30 cellular contexts compared by ENCODE assay signal in the genomic region with DNA sequence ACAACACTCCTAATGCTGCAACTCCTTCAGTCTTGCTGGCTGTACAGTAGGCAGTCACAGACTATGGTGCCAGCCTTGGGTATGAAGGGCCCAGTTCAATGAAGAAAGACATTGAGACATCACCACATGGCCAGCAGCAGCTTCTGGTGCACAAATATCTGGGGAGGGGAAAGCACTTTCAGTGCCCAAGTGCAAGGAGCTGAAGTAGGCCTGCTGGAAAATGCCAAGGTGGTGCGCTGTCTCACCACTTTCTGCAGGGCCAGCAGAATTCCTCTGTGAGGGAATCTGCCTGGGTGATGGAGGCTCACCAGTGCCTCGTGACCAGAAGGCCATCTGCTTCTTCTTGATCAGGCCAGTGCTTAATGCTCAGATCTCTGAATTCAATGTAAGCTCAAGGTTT. TPM values are rescaled to one million over a fixed set of nuclear protein-coding genes. Genes with fewer than 3 reads are reported as not detected.
DNase-seq lines count a peak whose midpoint lies in the region; ATAC-seq, FAIRE-seq and TF ChIP-seq lines count a peak whose summit lies in the region.
"Had no signal": no experiment of that assay in that cellular context is flagged by ENCODE, and none has a peak within 500 bp of the region (broad histone marks: within the 10 kb centered on the region; RNA-seq: fewer than 3 reads in every experiment).

No MANE protein-coding gene starts in this region.

- 100% methylated on average over 1 of the region's 2 CpGs for WGBS in esophagus muscularis mucosa
- WGBS in trophoblast cell (ENCODE audit: extremely low coverage, insufficient coverage, insufficient read length): no CpG with 5 or more reads among the region's 2 CpGs

- H2BK12ac ChIP-seq in trophoblast cell (ENCODE audit: low read length): no peak overlapping the region

- H3K27ac ChIP-seq in Panc1 (ENCODE audit: low read length): no peak overlapping the region
- no peak overlapping the region for H3K27ac ChIP-seq in esophagus muscularis mucosa (replicated peaks in 1 of 4)
- H3K27ac ChIP-seq in trophoblast cell (ENCODE audit: low read depth, low read length): no peak overlapping the region
- H3K27ac ChIP-seq: KMS-11 had no signal

- H4K91ac ChIP-seq in trophoblast cell (ENCODE audit: low read depth, low read length): no peak overlapping the region

- no peak overlapping the region for H2BK120ac ChIP-seq in trophoblast cell (ENCODE audit: insufficient read depth, low read length, poor library complexity)

- no peak for TF ChIP-seq CTCF in Panc1 (IDR thresholded peaks at IDR 0.05)
- no peak for TF ChIP-seq CTCF in esophagus muscularis mucosa (IDR thresholded peaks at IDR 0.05)

- no peaks in the 10 kb centered on the region for H3K79me1 ChIP-seq in trophoblast cell (ENCODE audit: low read length)

- no TSS peak for BruUV-seq in Panc1 (replicated peaks; lab: Mats Ljungman, UMichigan)

- H3K4ac ChIP-seq in trophoblast cell (ENCODE audit: low read depth, low read length): no peak overlapping the region

- FAIRE-seq in HTR-8/SVneo (lab: Jason Lieb, UNC): no peak
- FAIRE-seq: astrocyte, frontal cortex, urothelium cell line had no signal

- H4K12ac ChIP-seq in trophoblast cell (ENCODE audit: low read depth, low read length): no peak overlapping the region

- in situ Hi-C loops in Panc1 (cut with HindIII; ENCODE audit: low pct_unique_long_range_greater_than_20kb, low sequenced_read_pairs): no loop called here

- no peaks in the 10 kb centered on the region for H3K36me3 ChIP-seq in Panc1 (ENCODE audit: control insufficient read depth, insufficient read depth, low read length)
- no peaks in the 10 kb centered on the region for H3K36me3 ChIP-seq in esophagus muscularis mucosa
- no peaks in the 10 kb centered on the region for H3K36me3 ChIP-seq in trophoblast cell (ENCODE audit: control insufficient read depth in 1 of 2, insufficient read depth in 2 of 2, low read length in 2 of 2)

- no peak overlapping the region for H2BK5ac ChIP-seq in trophoblast cell (ENCODE audit: low read depth, low read length, poor library complexity)

- no peak for TF ChIP-seq POLR2A in esophagus muscularis mucosa (IDR thresholded peaks at IDR 0.05; ENCODE audit: low read depth)

- H3K4me1 ChIP-seq in Panc1 (ENCODE audit: control insufficient read depth, insufficient read depth, low read length) (peaks cover 4% of the 10 kb centered on the region; the same call in 1 of the 2 replicates), esophagus muscularis mucosa (peaks cover 8 to 18% (median 16%) of the 10 kb centered on the region in 4 donors), trophoblast cell (ENCODE audit: control insufficient read depth in 1 of 2, insufficient read depth in 2 of 2, low read length in 2 of 2) (peaks cover 3 to 10% of the 10 kb centered on the region in 2 experiments)

- H3K14ac ChIP-seq in trophoblast cell (ENCODE audit: low read length): no peak overlapping the region

- H4K8ac ChIP-seq in trophoblast cell (ENCODE audit: low read depth, low read length): no peak overlapping the region

- H3K4me2 ChIP-seq in trophoblast cell (ENCODE audit: low read length): no peak overlapping the region
- H3K4me2 ChIP-seq: KMS-11 had no signal

- intact Hi-C loops in Panc1 (cut with micrococcal nuclease; ENCODE audit: unreplicated experiment) (no loop called here), esophagus muscularis mucosa (cut with DNase I) (no loop called here)

- DNase-seq in ELF-1 (ENCODE audit: low read depth, low spot score): peak; percentile 3
- DNase-seq in Panc1 (ENCODE audit: low read depth, low spot score): no peak
- peak; percentile 55 for DNase-seq in esophagus muscularis mucosa (ENCODE audit: extremely low spot score)
- peak; percentile 92 to 95 for DNase-seq in trophoblast cell
- no peak for DNase-seq in stimulated activated naive CD4-positive, alpha-beta T cell (lab: John Stamatoyannopoulos, UW)
- DNase-seq in NCI-H2029 (lab: John Stamatoyannopoulos, UW): no peak
- no peak for DNase-seq in HTR-8/SVneo (ENCODE audit: insufficient read length, low spot score)
- DNase-seq: activated CD8-positive, alpha-beta memory T cell treated with anti-CD3 and anti-CD28 coated beads, Interleukin-2, amount 10 ng/mL, durations not matched to agents 7 days and 5 days; activated naive CD4-positive, alpha-beta T cell treated with anti-CD3 and anti-CD28 coated beads, Interleukin-2, amount 10 ng/mL, durations not matched to agents 7 days and 5 days; CD4-positive, CD25-positive, alpha-beta regulatory T cell; DMS153; effector CD8-positive, alpha-beta T cell; GDM1; MV-4-11; NCI-H187 treated with DMSO at 0.1 percent for 48 hours; NCI-H226; NCI-H774; SHP77; SW 1271 had no signal

- POLR2A ChIA-PET in Panc1 (lab: Charles Lee): interaction anchor here (0.6 kb wide), 1 partner anchor 1362 kb away, joined by 3 read pairs; no protein-coding TSS in a partner anchor

- no peak overlapping the region for H3K4me3 ChIP-seq in Panc1 (ENCODE audit: low read depth in 2 of 2, low read length in 2 of 2)
- no peak overlapping the region for H3K4me3 ChIP-seq in esophagus muscularis mucosa
- no peak overlapping the region for H3K4me3 ChIP-seq in trophoblast cell (ENCODE audit: low read depth, low read length)
- H3K4me3 ChIP-seq: lung had no signal

- no peak for TF ChIP-seq EP300 in esophagus muscularis mucosa (IDR thresholded peaks at IDR 0.05)

- H3K9me3 ChIP-seq in Panc1 (ENCODE audit: control insufficient read depth, insufficient read depth, low read depth, low read length) (no peaks in the 10 kb centered on the region), esophagus muscularis mucosa (no peaks in the 10 kb centered on the region), trophoblast cell (ENCODE audit: insufficient read depth, low read depth, low read length) (no peaks in the 10 kb centered on the region)

- H3K27me3 ChIP-seq in Panc1 (ENCODE audit: control insufficient read depth, insufficient read depth, low read length) (peaks cover 24% of the 10 kb centered on the region), esophagus muscularis mucosa (peaks cover 0 to 39% (median 13%) of the 10 kb centered on the region in 4 donors), trophoblast cell (ENCODE audit: insufficient read depth, low read length) (peaks cover 5% of the 10 kb centered on the region)

- H3K18ac ChIP-seq in trophoblast cell (ENCODE audit: low read length): no peak overlapping the region

- no peaks in the 10 kb centered on the region for H3K79me2 ChIP-seq in trophoblast cell (ENCODE audit: control insufficient read depth, insufficient read depth, low read length, poor library complexity)

- no peak overlapping the region for H2AK5ac ChIP-seq in trophoblast cell (ENCODE audit: low read length)

- no peak overlapping the region for H2AFZ ChIP-seq in trophoblast cell (ENCODE audit: insufficient read depth, low read length, poor library complexity)

- 0 out of 2 replicates have a peak, but pooled peaks have one; percentile 11 for ATAC-seq in Panc1
- ATAC-seq: activated CD8-positive, alpha-beta memory T cell treated with anti-CD3 and anti-CD28 coated beads, Interleukin-2, amount 10 ng/mL, durations not matched to agents 7 days and 5 days had no signal

- H3K9ac ChIP-seq in trophoblast cell (ENCODE audit: low read length): no peak overlapping the region
- H3K9ac ChIP-seq: KMS-11 had no signal

- CTCF ChIA-PET in Panc1 (lab: Charles Lee): no interaction called here

- H3K23ac ChIP-seq in trophoblast cell (ENCODE audit: low read length): no peak overlapping the region

RNA-seq across cellular contexts. Expression of a gene that starts 1.8 kb away (rescaled TPM):
- total RNA-seq in Panc1 (2021; ENCODE audit: unreplicated experiment) (0.41 TPM), esophagus muscularis mucosa (under 1 TPM in 2 of 4 donors, not detected in 2; 0.26 to 0.29 TPM)
- 0.51 TPM for polyA plus RNA-seq in Panc1 (2012; ENCODE audit: insufficient read length)
- polyA plus RNA-seq in trophoblast cell (2013): 0.38 and 0.42 TPM in 2 replicates
- total RNA-seq: activated CD8-positive, alpha-beta memory T cell treated with anti-CD3 and anti-CD28 coated beads, Interleukin-2, amount 10 ng/mL, durations not matched to agents 7 days and 5 days; CD4-positive, CD25-positive, alpha-beta regulatory T cell; chondrocyte; HT1080; OCI-LY7 had no signal
- polyA plus RNA-seq: CD4-positive, CD25-positive, alpha-beta regulatory T cell had no signal

RNA-seq across cellular contexts. Expression of a gene that starts 13.3 kb away (rescaled TPM):
- total RNA-seq in Panc1 (2021; ENCODE audit: unreplicated experiment) (not detected), esophagus muscularis mucosa (not detected)
- not detected for polyA plus RNA-seq in Panc1 (2012; ENCODE audit: insufficient read length)
- polyA plus RNA-seq in trophoblast cell (2013): not detected in 2 replicates
- total RNA-seq: activated CD8-positive, alpha-beta memory T cell treated with anti-CD3 and anti-CD28 coated beads, Interleukin-2, amount 10 ng/mL, durations not matched to agents 7 days and 5 days; astrocyte; CD4-positive, CD25-positive, alpha-beta regulatory T cell; chondrocyte; frontal cortex; HT1080; kidney epithelial cell; OCI-LY7; omental fat pad had no signal
- polyA plus RNA-seq: CD4-positive, CD25-positive, alpha-beta regulatory T cell; esophagus had no signal

RNA-seq across cellular contexts. Expression of a gene that starts 45.7 kb away (rescaled TPM):
- total RNA-seq in Panc1 (2021; ENCODE audit: unreplicated experiment): not detected
- not detected for polyA plus RNA-seq in Panc1 (2012; ENCODE audit: insufficient read length)
- total RNA-seq in esophagus muscularis mucosa: 1 to 10 TPM in 2 of 4 donors, under 1 TPM in 2; 0.13 to 2.1 (median 0.74) TPM
- 0.01 TPM in 1 of 2 replicates, not detected in the other for polyA plus RNA-seq in trophoblast cell (2013)
- total RNA-seq: activated CD8-positive, alpha-beta memory T cell treated with anti-CD3 and anti-CD28 coated beads, Interleukin-2, amount 10 ng/mL, durations not matched to agents 7 days and 5 days; CD4-positive, CD25-positive, alpha-beta regulatory T cell; HT1080 had no signal
- polyA plus RNA-seq: CD4-positive, CD25-positive, alpha-beta regulatory T cell had no signal

RNA-seq across cellular contexts. Expression of a gene that starts 59.8 kb away (rescaled TPM):
- total RNA-seq in Panc1 (2021; ENCODE audit: unreplicated experiment): not detected
- polyA plus RNA-seq in Panc1 (2012; ENCODE audit: insufficient read length): not detected
- total RNA-seq in esophagus muscularis mucosa: under 1 TPM in 1 of 4 donors, not detected in 3; 0.17 TPM
- not detected in 2 replicates for polyA plus RNA-seq in trophoblast cell (2013)
- total RNA-seq: activated CD8-positive, alpha-beta memory T cell treated with anti-CD3 and anti-CD28 coated beads, Interleukin-2, amount 10 ng/mL, durations not matched to agents 7 days and 5 days; astrocyte; CD4-positive, CD25-positive, alpha-beta regulatory T cell; chondrocyte; frontal cortex; HT1080; kidney epithelial cell; OCI-LY7; omental fat pad had no signal
- polyA plus RNA-seq: CD4-positive, CD25-positive, alpha-beta regulatory T cell had no signal

Comparison
In these comparisons a context has a peak if more than half of its experiments do, and no peak if none do; other contexts are left out.
1. DNase-seq: peak in ELF-1 (single experiment), esophagus muscularis mucosa (single experiment) and trophoblast cell (2 of 2); none in Panc1 (single experiment), stimulated activated naive CD4-positive, alpha-beta T cell (0 of 6), NCI-H2029 (single experiment) and HTR-8/SVneo (single experiment).